ENCODE assay signal across 10 cellular contexts in genomic region chr22:39315389-39315788, GRCh38. TPM values are rescaled to one million over a fixed set of nuclear protein-coding genes. Genes with fewer than 3 reads are reported as not detected.
A peak's percentile ranks its signal among the peaks of the same experiment; 100 is the strongest.
DNase-seq lines count a peak whose midpoint lies in the region; ATAC-seq and TF ChIP-seq lines count a peak whose summit lies in the region.
"Had no signal": no experiment of that assay in that cellular context is flagged by ENCODE, and none has a peak within 500 bp of the region (broad histone marks: within the 10 kb centered on the region; RNA-seq: fewer than 3 reads in every experiment).

No MANE protein-coding gene starts in this region.

- peaks cover 58% of the 10 kb centered on the region for H3K79me2 ChIP-seq in ACC112 (ENCODE audit: control insufficient read depth, insufficient read depth, low read length, unreplicated experiment)
- peaks cover 65% of the 10 kb centered on the region for H3K79me2 ChIP-seq in HCT116 (ENCODE audit: insufficient read depth, low read length)

- H3K27me3 ChIP-seq in ACC112 (ENCODE audit: insufficient read depth, low read length) (no peaks in the 10 kb centered on the region), HCT116 (ENCODE audit: insufficient read depth, low read length) (no peaks in the 10 kb centered on the region), liver (ENCODE audit: control insufficient read depth in 4 of 4, insufficient read depth in 4 of 4, low read length in 3 of 4) (no peaks in the 10 kb centered on the region)

- H3K4me1 ChIP-seq in ACC112 (ENCODE audit: control insufficient read depth, insufficient read depth, low read length, unreplicated experiment), result peaks cover 16% of the 10 kb centered on the region
- H3K4me1 ChIP-seq in HCT116 (ENCODE audit: control insufficient read depth in 1 of 2, insufficient read depth in 2 of 2, low read length in 2 of 2), result peaks cover 43 to 79% of the 10 kb centered on the region in 2 experiments
- peaks cover 4 to 63% (median 50%) of the 10 kb centered on the region in 4 donors for H3K4me1 ChIP-seq in liver (ENCODE audit: control insufficient read depth in 4 of 4, insufficient read depth in 4 of 4, low read length in 3 of 4)

- BruUV-seq in HCT116 (replicated peaks; lab: Mats Ljungman, UMichigan), result no TSS peak

- TF ChIP-seq RAD21 in HCT116 (IDR thresholded peaks at IDR 0.05; ENCODE audit: low read depth) (no peak), liver (IDR thresholded peaks at IDR 0.05) (no peak)

- intact Hi-C loops in HCT116 (cut with micrococcal nuclease), result loop anchor here (5.0 kb wide), 1 partner anchor 207 kb away; the partner anchor contains the start of gene ATF4

- H3K9me2 ChIP-seq in HCT116 (ENCODE audit: insufficient read depth), result no peaks in the 10 kb centered on the region

- no peak for TF ChIP-seq POLR2A in HCT116 (IDR thresholded peaks at IDR 0.05; ENCODE audit: borderline replicate concordance, extremely low read depth, insufficient read depth, insufficient read length)

- TF ChIP-seq CTCF in HCT116 (IDR thresholded peaks at IDR 0.05 in 2 of 3, conservative IDR thresholded peaks at IDR 0.05 in 1 of 3; ENCODE audit: borderline replicate concordance in 1 of 3, insufficient read depth in 1 of 3, low read depth in 2 of 3, low read length in 2 of 3) (no peak), astrocyte of the cerebellum (IDR thresholded peaks at IDR 0.05; ENCODE audit: low read depth, low read length, missing control alignments) (no peak), liver (IDR thresholded peaks at IDR 0.05; ENCODE audit: low read depth, low read length, missing input control) (no peak)

- in situ Hi-C loops in astrocyte of the cerebellum (cut with HindIII; ENCODE audit: low sequenced_read_pairs) (loop anchor here (5.0 kb wide), 1 partner anchor 78 kb away; no protein-coding TSS in a partner anchor), ACHN (cut with HindIII; ENCODE audit: low pct_ligation_motif_present, low pct_unique_long_range_greater_than_20kb, low sequenced_read_pairs) (no loop called here)

- 48% methylated on average over 13 of the region's 13 CpGs for WGBS in liver

- H3K27ac ChIP-seq in ACC112 (ENCODE audit: low read depth, low read length), result no peak overlapping the region
- peak overlapping the region; percentile 100 for H3K27ac ChIP-seq in HCT116 (ENCODE audit: low read depth, low read length)
- H3K27ac ChIP-seq in liver (ENCODE audit: low read depth in 1 of 2, low read length in 2 of 2), result peak overlapping the region in 1 of 2 donors; percentile 42

- H2AFZ ChIP-seq in ACC112 (ENCODE audit: low read length, unreplicated experiment) (no peak overlapping the region), HCT116 (ENCODE audit: low read depth, low read length, poor library complexity, severe bottlenecking) (no peak overlapping the region)

- H3K4me3 ChIP-seq in ACC112 (ENCODE audit: low read depth, low read length) (peak overlapping the region; percentile 99), HCT116 (replicated peaks in 1 of 2; ENCODE audit: low read depth in 1 of 2, low read length in 2 of 2) (no peak overlapping the region), astrocyte of the cerebellum (ENCODE audit: low read depth, low read length) (peak overlapping the region; percentile 88), liver (ENCODE audit: low read depth in 1 of 3, low read length in 3 of 3) (no peak overlapping the region)

- H4K20me1 ChIP-seq in HCT116 (ENCODE audit: insufficient read depth), result peaks cover 55% of the 10 kb centered on the region; the same call in 1 of the 2 replicates

- H3K9me3 ChIP-seq in HCT116 (ENCODE audit: control insufficient read depth in 1 of 2, insufficient read depth in 1 of 2, low read depth in 1 of 2, low read length in 2 of 2), result no peaks in the 10 kb centered on the region
- no peaks in the 10 kb centered on the region for H3K9me3 ChIP-seq in liver (ENCODE audit: control insufficient read depth in 4 of 4, low read length in 3 of 4)

- DNase-seq in HCT116 (ENCODE audit: low read depth, low spot score) (no peak), astrocyte of the cerebellum (ENCODE audit: low read depth) (no peak), ACHN (no peak)
- DNase-seq: GDM1 had no signal

- CTCF ChIA-PET in HCT116 (lab: Charles Lee), result interaction anchor here (1.5 to 2.2 kb wide), 2 partner anchors 144 to 214 kb away, joined by 3 to 7 read pairs; no protein-coding TSS in a partner anchor

- POLR2A ChIA-PET in HCT116 (lab: Charles Lee), result interaction anchor here (0.6 to 6.4 kb wide), 8 partner anchors 16 to 214 kb away, joined by 3 to 33 read pairs (median 4); no protein-coding TSS in a partner anchor

- ATAC-seq in HCT116, result no peak
- no peak for ATAC-seq in HG03039 (IDR thresholded peaks at IDR 0.05; ENCODE audit: unreplicated experiment)
- ATAC-seq in GM21619 (IDR thresholded peaks at IDR 0.05; ENCODE audit: unreplicated experiment), result no peak
- ATAC-seq in GM21717 (IDR thresholded peaks at IDR 0.05; ENCODE audit: unreplicated experiment), result no peak

- RAD21 ChIA-PET in HCT116 (lab: Charles Lee; ENCODE audit: low non-redundant PET in 1 of 2, low total read pairs in 2 of 2, uncharacterized antibody in 2 of 2, unreplicated experiment in 2 of 2), result no interaction called here

- H3K36me3 ChIP-seq in ACC112 (ENCODE audit: insufficient read depth, low read length), result peaks cover 47% of the 10 kb centered on the region
- peaks cover 44 to 73% of the 10 kb centered on the region in 2 experiments for H3K36me3 ChIP-seq in HCT116 (ENCODE audit: control insufficient read depth in 1 of 2, insufficient read depth in 2 of 2, low read length in 2 of 2)
- H3K36me3 ChIP-seq in liver (ENCODE audit: control insufficient read depth in 4 of 4, insufficient read depth in 3 of 4, low read depth in 1 of 4, low read length in 3 of 4), result peaks cover 35 to 56% (median 42%) of the 10 kb centered on the region in 4 donors

- H3K9ac ChIP-seq in HCT116 (ENCODE audit: low read length), result peak overlapping the region; percentile 98
- H3K9ac ChIP-seq in liver (ENCODE audit: low read depth in 1 of 2, low read length in 2 of 2), result no peak overlapping the region

- H3K4me2 ChIP-seq in HCT116 (ENCODE audit: low read length), result peak overlapping the region; percentile 81

TF ChIP-seq in HCT116, 20 proteins besides CTCF, POLR2A, EP300 and RAD21:
- TF ChIP-seq ELF1 (IDR thresholded peaks at IDR 0.05; ENCODE audit: borderline replicate concordance, low read depth), result no peak
TF ChIP-seq in HCT116: peak in this region for 0.

TF ChIP-seq in liver, 16 proteins besides CTCF, POLR2A, EP300 and RAD21:
- TF ChIP-seq GABPA (IDR thresholded peaks at IDR 0.05 in 1 of 2, conservative IDR thresholded peaks at IDR 0.05 in 1 of 2) (no peak), NR2F2 (IDR thresholded peaks at IDR 0.05) (peak; percentile 10), RXRA (IDR thresholded peaks at IDR 0.05) (peak in 1 of 2 donors; percentile 25)

RNA-seq across cellular contexts. Expression of gene RPL3, which starts 4.0 kb away (rescaled TPM):
- total RNA-seq in HCT116 (2021; ENCODE audit: unreplicated experiment) (2,966 TPM), liver (1,000 to 10,000 TPM in 1 of 2 donors, 100 to 1,000 TPM in 1; 998 to 1,767 TPM)
- polyA plus RNA-seq in HCT116 (2012), result 4,751 and 5,637 TPM in 2 replicates
- polyA plus RNA-seq in liver, result 1,000 to 10,000 TPM in 1 of 2 donors, 100 to 1,000 TPM in 1; 580 to 1,370 TPM

RNA-seq across cellular contexts. Expression of gene SYNGR1, which starts 34.4 kb away (rescaled TPM):
- 20.7 TPM for total RNA-seq in HCT116 (2021; ENCODE audit: unreplicated experiment)
- 31.1 and 42.6 TPM in 2 replicates for polyA plus RNA-seq in HCT116 (2012)
- total RNA-seq in liver, result 10 to 100 TPM in 1 of 2 donors, 1 to 10 TPM in 1; 1.8 to 21.9 TPM
- 1 to 10 TPM; 3.6 to 6.7 TPM for polyA plus RNA-seq in liver
- total RNA-seq: T-helper 1 cell treated with Interleukin-12 subunit alpha and Interleukin-12 subunit beta and Interleukin-4 antibody, amounts not matched to agents 30 ng/mL and 1 ng/mL, for 36 hours had no signal

Comparison
In these comparisons a context has a peak if more than half of its experiments do, and no peak if none do; other contexts are left out.
1. H3K4me3 ChIP-seq: peak in ACC112 (single experiment) and astrocyte of the cerebellum (single experiment); none in HCT116 (0 of 2) and liver (0 of 3).